In genomic region chr7:54817125-54817524, GRCh38 we compare ENCODE assay signal across 28 cellular contexts. TPM values are rescaled to one million over a fixed set of nuclear protein-coding genes. Genes with fewer than 3 reads are reported as not detected.
DNase-seq lines count a peak whose midpoint lies in the region; ATAC-seq, FAIRE-seq and TF ChIP-seq lines count a peak whose summit lies in the region.
"Had no signal": no experiment of that assay in that cellular context is flagged by ENCODE, and none has a peak within 500 bp of the region (broad histone marks: within the 10 kb centered on the region; RNA-seq: fewer than 3 reads in every experiment).

No MANE protein-coding gene starts in this region.

- TF ChIP-seq POLR2A in breast epithelium (IDR thresholded peaks at IDR 0.05), result no peak
- no peak for TF ChIP-seq POLR2A in endothelial cell of umbilical vein (IDR thresholded peaks at IDR 0.05; ENCODE audit: low read depth, low read length)
- TF ChIP-seq POLR2A in spleen (IDR thresholded peaks at IDR 0.05), result no peak
- no peak for TF ChIP-seq POLR2A in HepG2 (IDR thresholded peaks at IDR 0.05; ENCODE audit: insufficient read depth in 1 of 2, low read depth in 2 of 2, low read length in 2 of 2)

- TF ChIP-seq CTCF in mammary epithelial cell (conservative IDR thresholded peaks at IDR 0.05 in 1 of 2, IDR thresholded peaks at IDR 0.05 in 1 of 2; ENCODE audit: extremely low read depth in 1 of 2, insufficient read depth in 1 of 2, low read depth in 1 of 2, low read length in 2 of 2) (no peak), breast epithelium (IDR thresholded peaks at IDR 0.05) (no peak), OCI-LY3 (IDR thresholded peaks at IDR 0.05; ENCODE audit: low read depth, low read length) (no peak), endothelial cell of umbilical vein (IDR thresholded peaks at IDR 0.05; ENCODE audit: extremely low read depth in 1 of 2, insufficient read depth in 1 of 2, low read depth in 1 of 2, low read length in 2 of 2) (no peak), spleen (IDR thresholded peaks at IDR 0.05 in 8 of 11, conservative IDR thresholded peaks at IDR 0.05 in 3 of 11) (no peak), HepG2 (CRISPR knock-in tag; IDR thresholded peaks at IDR 0.05) (no peak)

- H4K20me1 ChIP-seq in mammary epithelial cell (ENCODE audit: insufficient read depth, low read length) (no peaks in the 10 kb centered on the region), OCI-LY3 (ENCODE audit: insufficient read depth, low read length) (no peaks in the 10 kb centered on the region), endothelial cell of umbilical vein (replicated peaks; ENCODE audit: control insufficient read depth, extremely low read depth, insufficient read depth, low read length) (no peaks in the 10 kb centered on the region), HepG2 (ENCODE audit: insufficient read depth, low read length) (no peaks in the 10 kb centered on the region)

- ATAC-seq in HepG2, result no peak
- ATAC-seq: GM12878, HCT116, Panc1 had no signal

- POLR2A ChIA-PET in endothelial cell of umbilical vein (lab: Charles Lee) (no interaction called here), HepG2 (lab: Yijun Ruan, JAX) (no interaction called here)

- dilution Hi-C loops in mammary epithelial cell (cut with HindIII; ENCODE audit: low sequenced_read_pairs) (no loop called here), endothelial cell of umbilical vein (cut with MboI; ENCODE audit: extremely low pct_ligation_motif_present, low sequenced_read_pairs) (no loop called here)

- H3K9me3 ChIP-seq in mammary epithelial cell (replicated peaks; ENCODE audit: insufficient read depth, low read length) (no peaks in the 10 kb centered on the region), breast epithelium (no peaks in the 10 kb centered on the region), OCI-LY3 (ENCODE audit: insufficient read depth, low read length) (no peaks in the 10 kb centered on the region), endothelial cell of umbilical vein (replicated peaks; ENCODE audit: control insufficient read depth, insufficient read depth, low read length) (no peaks in the 10 kb centered on the region), spleen (no peaks in the 10 kb centered on the region), HepG2 (ENCODE audit: low read length) (no peaks in the 10 kb centered on the region)

- no peaks in the 10 kb centered on the region for H3K9me1 ChIP-seq in endothelial cell of umbilical vein (replicated peaks; ENCODE audit: control insufficient read depth, extremely low read depth, insufficient read depth, low read length)

- H3K36me3 ChIP-seq in mammary epithelial cell (ENCODE audit: insufficient read depth, low read length), result no peaks in the 10 kb centered on the region
- no peaks in the 10 kb centered on the region for H3K36me3 ChIP-seq in breast epithelium
- no peaks in the 10 kb centered on the region for H3K36me3 ChIP-seq in OCI-LY3 (replicated peaks; ENCODE audit: low read depth, low read length)
- H3K36me3 ChIP-seq in endothelial cell of umbilical vein (ENCODE audit: control insufficient read depth in 2 of 2, extremely low read depth in 1 of 2, insufficient read depth in 2 of 2, low read length in 2 of 2), result no peaks in the 10 kb centered on the region
- no peaks in the 10 kb centered on the region for H3K36me3 ChIP-seq in spleen
- no peaks in the 10 kb centered on the region for H3K36me3 ChIP-seq in HepG2 (replicated peaks in 1 of 2; ENCODE audit: control insufficient read depth in 1 of 2, insufficient read depth in 2 of 2, low read length in 2 of 2)
- H3K36me3 ChIP-seq: BE2C had no signal

- H3K4me1 ChIP-seq in mammary epithelial cell (ENCODE audit: insufficient read depth, low read length) (peaks cover 10% of the 10 kb centered on the region), breast epithelium (peaks cover 0 to 4% of the 10 kb centered on the region in 2 donors), OCI-LY3 (ENCODE audit: low read length) (peaks cover 10% of the 10 kb centered on the region), endothelial cell of umbilical vein (ENCODE audit: control insufficient read depth, extremely low read depth, insufficient read depth, low read length) (peaks cover 4% of the 10 kb centered on the region), spleen (no peaks in the 10 kb centered on the region), HepG2 (ENCODE audit: insufficient read depth, low read length) (no peaks in the 10 kb centered on the region)

- TF ChIP-seq RAD21 in HepG2 (CRISPR knock-in tag; IDR thresholded peaks at IDR 0.05), result no peak

- WGBS in mammary epithelial cell (ENCODE audit: low coverage, missing lambda C conversion rate), result 83% methylated on average over 5 of the region's 5 CpGs
- 36 to 52% (median 41%) methylated on average over 5 of the region's 5 CpGs for WGBS in spleen, 5 donors
- WGBS in HepG2 (ENCODE audit: low lambda C conversion rate), result 0% methylated on average over 5 of the region's 5 CpGs

- FAIRE-seq in endothelial cell of umbilical vein (lab: Jason Lieb, UNC), result no peak
- no peak for FAIRE-seq in HepG2 (lab: Jason Lieb, UNC)
- FAIRE-seq: G401.6, GM12878 had no signal

- peak overlapping the region; percentile 14 for H2AFZ ChIP-seq in mammary epithelial cell (ENCODE audit: low read depth, low read length)
- H2AFZ ChIP-seq in OCI-LY3 (ENCODE audit: low read depth, low read length), result peak overlapping the region; percentile 82
- no peak overlapping the region for H2AFZ ChIP-seq in endothelial cell of umbilical vein (ENCODE audit: low read depth, low read length)
- no peak overlapping the region for H2AFZ ChIP-seq in HepG2 (ENCODE audit: low read length)

- TF ChIP-seq EP300 in HepG2 (IDR thresholded peaks at IDR 0.05; ENCODE audit: low read depth in 2 of 2, low read length in 2 of 2) (no peak), HepG2 (CRISPR knock-in tag; IDR thresholded peaks at IDR 0.05; ENCODE audit: borderline replicate concordance) (no peak)

- H3K79me2 ChIP-seq in mammary epithelial cell (ENCODE audit: insufficient read depth, low read length) (no peaks in the 10 kb centered on the region), OCI-LY3 (ENCODE audit: low read length) (no peaks in the 10 kb centered on the region), endothelial cell of umbilical vein (ENCODE audit: control insufficient read depth, insufficient read depth, low read length) (no peaks in the 10 kb centered on the region), HepG2 (ENCODE audit: insufficient read depth, low read length) (no peaks in the 10 kb centered on the region)

- H3K4me2 ChIP-seq in mammary epithelial cell (ENCODE audit: insufficient read depth, low read depth, low read length) (no peak overlapping the region), OCI-LY3 (ENCODE audit: low read length) (peak overlapping the region; percentile 66), endothelial cell of umbilical vein (ENCODE audit: insufficient read depth, low read length) (peak overlapping the region; percentile 30), HepG2 (ENCODE audit: low read depth, low read length) (no peak overlapping the region)

- in situ Hi-C loops in mammary epithelial cell (cut with MboI; ENCODE audit: low sequenced_read_pairs in 2 of 2) (no loop called here), HepG2 (cut with HindIII; ENCODE audit: extremely low pct_ligation_motif_present, low pct_unique_long_range_greater_than_20kb) (no loop called here)

- CTCF ChIA-PET in mammary epithelial cell (lab: Charles Lee; ENCODE audit: low non-redundant PET) (no interaction called here), endothelial cell of umbilical vein (lab: Charles Lee) (interaction anchor here (0.8 to 2.2 kb wide), 2 partner anchors 10 to 438 kb away, joined by 3 to 6 read pairs; no protein-coding TSS in a partner anchor), HepG2 (lab: Yijun Ruan, JAX; ENCODE audit: low intra/inter-chr PET ratio, low total read pairs) (no interaction called here)

- BruUV-seq in mammary epithelial cell (replicated peaks; lab: Mats Ljungman, UMichigan) (no TSS peak), endothelial cell of umbilical vein (replicated peaks; lab: Mats Ljungman, UMichigan) (no TSS peak), HepG2 (replicated peaks; lab: Mats Ljungman, UMichigan) (no TSS peak)

- H3K4me3 ChIP-seq in mammary epithelial cell (replicated peaks in 1 of 3; ENCODE audit: insufficient read depth in 1 of 3, low read depth in 2 of 3, low read length in 3 of 3) (no peak overlapping the region), breast epithelium (no peak overlapping the region), OCI-LY3 (ENCODE audit: low read length) (peak overlapping the region; percentile 29), endothelial cell of umbilical vein (replicated peaks in 1 of 3; ENCODE audit: insufficient read depth in 1 of 3, low read depth in 1 of 3, low read length in 3 of 3) (no peak overlapping the region), spleen (no peak overlapping the region), HepG2 (replicated peaks in 1 of 3; ENCODE audit: insufficient read depth in 1 of 3, low read depth in 2 of 3, low read length in 3 of 3) (no peak overlapping the region)
- H3K4me3 ChIP-seq: GM12878 had no signal

- H3K27me3 ChIP-seq in mammary epithelial cell (ENCODE audit: insufficient read depth, low read length) (no peaks in the 10 kb centered on the region), breast epithelium (peaks cover 0 to 3% of the 10 kb centered on the region in 2 donors), OCI-LY3 (ENCODE audit: low read depth, low read length) (peaks cover 4% of the 10 kb centered on the region; the same call in 1 of the 2 replicates), endothelial cell of umbilical vein (ENCODE audit: control insufficient read depth in 2 of 2, insufficient read depth in 2 of 2, low read length in 2 of 2) (peaks cover 3 to 7% of the 10 kb centered on the region in 2 experiments), spleen (replicated peaks in 1 of 7) (peaks cover 0 to 4% (median 0%) of the 10 kb centered on the region in 7 donors), HepG2 (ENCODE audit: control insufficient read depth in 1 of 2, insufficient read depth in 2 of 2, low read length in 2 of 2) (peaks cover 0 to 3% of the 10 kb centered on the region in 2 experiments; a peak in 1 of 5 replicates)
- H3K27me3 ChIP-seq: BE2C had no signal

- H3K9ac ChIP-seq in mammary epithelial cell (ENCODE audit: insufficient read depth, low read length) (no peak overlapping the region), OCI-LY3 (ENCODE audit: low read length) (peak overlapping the region; percentile 15; the same call in 1 of the 2 replicates), endothelial cell of umbilical vein (replicated peaks; ENCODE audit: extremely low read depth, insufficient read depth, low read length) (no peak overlapping the region), HepG2 (ENCODE audit: insufficient read depth, low read depth, low read length) (no peak overlapping the region)

- intact Hi-C loops in mammary epithelial cell (cut with micrococcal nuclease) (no loop called here), breast epithelium (cut with DNase I; ENCODE audit: low total_unique reads) (no loop called here), endothelial cell of umbilical vein (cut with micrococcal nuclease) (no loop called here), spleen (cut with DNase I; ENCODE audit: low total_unique reads) (no loop called here), HepG2 (cut with micrococcal nuclease; ENCODE audit: unreplicated experiment) (no loop called here)

- H3K27ac ChIP-seq in mammary epithelial cell (ENCODE audit: insufficient read depth, low read depth, low read length) (no peak overlapping the region), breast epithelium (no peak overlapping the region), OCI-LY3 (ENCODE audit: low read length) (no peak overlapping the region), endothelial cell of umbilical vein (ENCODE audit: insufficient read depth, low read depth, low read length) (no peak overlapping the region), spleen (peak overlapping the region in 5 of 8 donors; percentile 25 to 56 (median 43)), HepG2 (ENCODE audit: extremely low read length, insufficient read depth, low read length) (no peak overlapping the region)
- H3K27ac ChIP-seq: RWPE1 had no signal

- DNase-seq in mammary epithelial cell (no peak), breast epithelium (ENCODE audit: low spot score in 2 of 2) (no peak), endothelial cell of umbilical vein (ENCODE audit: low read depth, low spot score) (no peak), spleen (no peak), NCI-H2081 treated with DMSO at 0.1 percent for 48 hours (lab: John Stamatoyannopoulos, UW) (no peak), cerebellum (ENCODE audit: low spot score) (no peak), HepG2 (ENCODE audit: low spot score) (no peak)
- DNase-seq: 8988T; ACHN; BE2C; CD4-positive, alpha-beta T cell; GOT3; Karpas-422; NCI-H1092 treated with DMSO at 0.1 percent for 48 hours; NCI-H1436 treated with DMSO at 0.1 percent for 48 hours; NCI-H187 treated with DMSO at 0.1 percent for 48 hours; NCI-H2107; NCI-H446; NCI-H524 treated with DMSO at 0.1 percent for 48 hours; NCI-H774; NK-92 treated with Interleukin-12 subunit alpha and Interleukin-12 subunit beta, amount 100 ng/mL, for 24 hours; SHP77 had no signal

RNA-seq across cellular contexts. Expression of gene SEC61G, which starts 58.1 kb away (rescaled TPM):
- total RNA-seq in mammary epithelial cell (100 to 1,000 TPM; 156 to 174 TPM), breast epithelium (100 to 1,000 TPM; 192 to 238 (median 194) TPM), endothelial cell of umbilical vein (201 and 206 TPM in 2 replicates), spleen (100 to 1,000 TPM in 3 of 7 donors, 10 to 100 TPM in 4; 52.8 to 290 (median 77.1) TPM), cerebellum (80.4 TPM), HepG2 (2016; rRNA removed; fragmentation: Illumina TruSeq; extraction: Trizol) (328 and 434 TPM in 2 replicates)
- polyA plus RNA-seq in mammary epithelial cell (285 TPM), endothelial cell of umbilical vein (221 and 401 TPM in 2 replicates), spleen (100 to 1,000 TPM; 149 to 261 (median 207) TPM), HepG2 (2011; rRNA removed) (76.1 and 126 TPM in 2 replicates)
- polyA minus RNA-seq in mammary epithelial cell (7.8 TPM), endothelial cell of umbilical vein (62.6 and 70.1 TPM in 2 replicates)
- polyA plus RNA-seq in endothelial cell of umbilical vein (2011; cell fraction: cytosol; rRNA removed), result 220 and 293 TPM in 2 replicates
- polyA plus RNA-seq in endothelial cell of umbilical vein (2011; cell fraction: nucleus; rRNA removed), result 73.4 and 116 TPM in 2 replicates
- 439 and 629 TPM in 2 replicates for polyA plus RNA-seq in endothelial cell of umbilical vein (2012)
- 72.9 TPM for polyA minus RNA-seq in endothelial cell of umbilical vein (2011; cell fraction: cytosol; rRNA and poly(A)+ RNA removed)
- polyA minus RNA-seq in endothelial cell of umbilical vein (2011; cell fraction: nucleus; rRNA and poly(A)+ RNA removed), result 25.8 and 30.0 TPM in 2 replicates
- 84.8 and 85.8 TPM in 2 replicates for total RNA-seq in HepG2 (2016; cell fraction: cytosol; rRNA removed; fragmentation: Illumina TruSeq; extraction: Trizol; ENCODE audit: low read depth)
- 342 and 456 TPM in 2 replicates for total RNA-seq in HepG2 (2016; cell fraction: insoluble cytoplasmic fraction; rRNA removed; fragmentation: Illumina TruSeq; extraction: Trizol)
- total RNA-seq in HepG2 (2016; cell fraction: membrane; rRNA removed; fragmentation: Illumina TruSeq; extraction: Trizol), result 120 and 126 TPM in 2 replicates
- 120 and 123 TPM in 2 replicates for total RNA-seq in HepG2 (2016; cell fraction: nucleus; rRNA removed; fragmentation: Illumina TruSeq; extraction: Trizol)
- 145 and 279 TPM in 2 replicates for polyA plus RNA-seq in HepG2 (2011; cell fraction: cytosol; rRNA removed)
- 27.0 and 43.3 TPM in 2 replicates for polyA plus RNA-seq in HepG2 (2011; cell fraction: nucleus; rRNA removed)
- polyA plus RNA-seq in HepG2 (2012), result 398 and 422 TPM in 2 replicates
- polyA plus RNA-seq in HepG2 (2016; cell fraction: cytosol; fragmentation: Illumina TruSeq; extraction: Trizol; ENCODE audit: low read depth), result 104 and 110 TPM in 2 replicates
- 349 and 363 TPM in 2 replicates for polyA plus RNA-seq in HepG2 (2016; cell fraction: insoluble cytoplasmic fraction; fragmentation: Illumina TruSeq; extraction: Trizol; ENCODE audit: low read depth)
- polyA plus RNA-seq in HepG2 (2016; cell fraction: membrane; fragmentation: Illumina TruSeq; extraction: Trizol; ENCODE audit: low read depth), result 98.3 and 117 TPM in 2 replicates
- polyA plus RNA-seq in HepG2 (2016; cell fraction: nucleus; fragmentation: Illumina TruSeq; extraction: Trizol; ENCODE audit: insufficient read depth, low read depth), result 155 and 162 TPM in 2 replicates
- polyA minus RNA-seq in HepG2 (2011; rRNA and poly(A)+ RNA removed; ENCODE audit: low replicate concordance), result 21.7 and 35.2 TPM in 2 replicates
- polyA minus RNA-seq in HepG2 (2011; cell fraction: cytosol; rRNA and poly(A)+ RNA removed), result 78.6 and 85.8 TPM in 2 replicates
- 67.1 and 67.3 TPM in 2 replicates for polyA minus RNA-seq in HepG2 (2011; cell fraction: nucleus; rRNA and poly(A)+ RNA removed)

Comparison
In these comparisons a context has a peak if more than half of its experiments do, and no peak if none do; other contexts are left out.
1. H2AFZ ChIP-seq: peak in mammary epithelial cell (single experiment) and OCI-LY3 (single experiment); none in endothelial cell of umbilical vein (single experiment) and HepG2 (single experiment).
2. H3K27ac ChIP-seq: peak in spleen (5 of 8); none in mammary epithelial cell (single experiment), breast epithelium (0 of 2), OCI-LY3 (single experiment), endothelial cell of umbilical vein (single experiment) and HepG2 (single experiment).
3. H3K4me2 ChIP-seq: peak in OCI-LY3 (single experiment) and endothelial cell of umbilical vein (single experiment); none in mammary epithelial cell (single experiment) and HepG2 (single experiment).